In genomic region chr11:62770778-62771143, GRCh38 we compare ENCODE assay signal across 8 cellular contexts. TPM values are rescaled to one million over a fixed set of nuclear protein-coding genes. Genes with fewer than 3 reads are reported as not detected.
DNase-seq lines count a peak whose midpoint lies in the region; TF ChIP-seq lines count a peak whose summit lies in the region.

No MANE protein-coding gene starts in this region.

- peak overlapping the region; percentile 71 for H3K9ac ChIP-seq in MM.1S (ENCODE audit: low read length)
- H3K9ac ChIP-seq in skeletal muscle satellite cell (ENCODE audit: low read depth, low read length) = peak overlapping the region; percentile 87

- no peak for TF ChIP-seq CTCF in MM.1S (IDR thresholded peaks at IDR 0.05; ENCODE audit: low read length)

- no peaks in the 10 kb centered on the region for H3K27me3 ChIP-seq in MM.1S (replicated peaks; ENCODE audit: insufficient read depth, low read length)
- no peaks in the 10 kb centered on the region for H3K27me3 ChIP-seq in iPS DF 6.9 (ENCODE audit: control insufficient read depth, insufficient read depth, low read length)
- H3K27me3 ChIP-seq in skeletal muscle satellite cell (ENCODE audit: control insufficient read depth, insufficient read depth, low read length) = no peaks in the 10 kb centered on the region

- peaks cover 17% of the 10 kb centered on the region for H3F3A ChIP-seq in MM.1S (ENCODE audit: insufficient read depth, low read length)

- WGBS in iPS DF 6.9 (ENCODE audit: insufficient coverage, insufficient read length) = no CpG with 5 or more reads among the region's 18 CpGs

- H3K79me2 ChIP-seq in MM.1S (ENCODE audit: low read length) = peaks cover 31% of the 10 kb centered on the region

- H3K4me2 ChIP-seq in MM.1S (ENCODE audit: low read depth, low read length) = peak overlapping the region; percentile 95
- peak overlapping the region; percentile 83 for H3K4me2 ChIP-seq in skeletal muscle satellite cell (ENCODE audit: low read length)

- H2AFZ ChIP-seq in MM.1S (ENCODE audit: low read length) = peak overlapping the region; percentile 87

- no peaks in the 10 kb centered on the region for H3K9me2 ChIP-seq in MM.1S (replicated peaks; ENCODE audit: insufficient read depth, low read length)

- no peaks in the 10 kb centered on the region for H4K20me1 ChIP-seq in MM.1S (ENCODE audit: insufficient read depth, low read length)

- H3K4me3 ChIP-seq in MM.1S (ENCODE audit: low read length) (peak overlapping the region; percentile 81), iPS DF 6.9 (ENCODE audit: low read length) (peak overlapping the region; percentile 27; the same call in 1 of the 2 replicates), skeletal muscle satellite cell (ENCODE audit: low read length) (peak overlapping the region; percentile 84)

- H3K9me3 ChIP-seq in MM.1S (replicated peaks; ENCODE audit: insufficient read depth, low read length) (no peaks in the 10 kb centered on the region), iPS DF 6.9 (ENCODE audit: control insufficient read depth, insufficient read depth, low read length) (no peaks in the 10 kb centered on the region), skeletal muscle satellite cell (replicated peaks; ENCODE audit: low read length) (no peaks in the 10 kb centered on the region)

- H3K4me1 ChIP-seq in MM.1S (ENCODE audit: low read length) (peaks cover 10% of the 10 kb centered on the region), iPS DF 6.9 (ENCODE audit: control insufficient read depth, insufficient read depth, low read length) (peaks cover 3% of the 10 kb centered on the region; the same call in 1 of the 2 replicates), skeletal muscle satellite cell (ENCODE audit: control insufficient read depth, insufficient read depth, low read length) (peaks cover 14% of the 10 kb centered on the region)

- H3K36me3 ChIP-seq in MM.1S (replicated peaks; ENCODE audit: insufficient read depth, low read length) = no peaks in the 10 kb centered on the region
- H3K36me3 ChIP-seq in iPS DF 6.9 (ENCODE audit: control insufficient read depth, insufficient read depth, low read length) = peaks cover 15% of the 10 kb centered on the region
- peaks cover 24% of the 10 kb centered on the region for H3K36me3 ChIP-seq in skeletal muscle satellite cell (ENCODE audit: insufficient read depth, low read length)

- H3K27ac ChIP-seq in MM.1S (ENCODE audit: low read length) = peak overlapping the region; percentile 72
- H3K27ac ChIP-seq in iPS DF 6.9 (ENCODE audit: low read length) = peak overlapping the region; percentile 12

- DNase-seq in activated CD4-positive, CD25-positive, alpha-beta regulatory T cell treated with anti-CD3 and anti-CD28 coated beads, Interleukin-2, amount 50 U/mL, for 72 hours = peak; percentile 46
- DNase-seq in activated CD4-positive, CD25-positive, alpha-beta regulatory T cell (lab: John Stamatoyannopoulos, UW) = no peak
- DNase-seq in MM.1S (no peak), amygdala (lab: John Stamatoyannopoulos, UW) (peak in 33 of 56 donors; percentile 21 to 76 (median 53)), iPS DF 6.9 (ENCODE audit: low read depth, low spot score) (no peak), T1000 (lab: John Stamatoyannopoulos, UW) (no peak), activated gamma-delta T cell treated with Interleukin-2 at 50 U/mL for 16 hours (no peak)

RNA-seq across cellular contexts. Expression of gene TAF6L, which starts 0.4 kb away (rescaled TPM):
- total RNA-seq in skeletal muscle satellite cell (2012; rRNA removed) = 11.4 TPM in 2 replicates

RNA-seq across cellular contexts. Expression of gene POLR2G, which starts 9.4 kb away (rescaled TPM):
- 70.7 and 79.7 TPM in 2 replicates for total RNA-seq in skeletal muscle satellite cell (2012; rRNA removed)

RNA-seq across cellular contexts. Expression of gene TMEM179B, which starts 16.4 kb away (rescaled TPM):
- total RNA-seq in skeletal muscle satellite cell (2012; rRNA removed) = 48.3 and 49.9 TPM in 2 replicates

RNA-seq across cellular contexts. Expression of gene ZBTB3, which starts 16.8 kb away (rescaled TPM):
- total RNA-seq in skeletal muscle satellite cell (2012; rRNA removed) = 11.9 and 12.7 TPM in 2 replicates

RNA-seq across cellular contexts. Expression of gene TMEM223, which starts 21.0 kb away (rescaled TPM):
- 17.0 and 19.5 TPM in 2 replicates for total RNA-seq in skeletal muscle satellite cell (2012; rRNA removed)

Comparison
In these comparisons a context has a peak if more than half of its experiments do, and no peak if none do; other contexts are left out.
1. DNase-seq: peak in activated CD4-positive, CD25-positive, alpha-beta regulatory T cell treated with anti-CD3 and anti-CD28 coated beads, Interleukin-2, amount 50 U/mL, for 72 hours (single experiment) and amygdala (33 of 56); none in activated CD4-positive, CD25-positive, alpha-beta regulatory T cell (0 of 4), MM.1S (single experiment), iPS DF 6.9 (single experiment), T1000 (single experiment) and activated gamma-delta T cell treated with Interleukin-2 at 50 U/mL for 16 hours (single experiment).
2. H3K4me3 ChIP-seq: peak in every context shown above with its lines; median percentile 84 in skeletal muscle satellite cell; 81 in MM.1S; 27 in iPS DF 6.9.